In the genomic region with DNA sequence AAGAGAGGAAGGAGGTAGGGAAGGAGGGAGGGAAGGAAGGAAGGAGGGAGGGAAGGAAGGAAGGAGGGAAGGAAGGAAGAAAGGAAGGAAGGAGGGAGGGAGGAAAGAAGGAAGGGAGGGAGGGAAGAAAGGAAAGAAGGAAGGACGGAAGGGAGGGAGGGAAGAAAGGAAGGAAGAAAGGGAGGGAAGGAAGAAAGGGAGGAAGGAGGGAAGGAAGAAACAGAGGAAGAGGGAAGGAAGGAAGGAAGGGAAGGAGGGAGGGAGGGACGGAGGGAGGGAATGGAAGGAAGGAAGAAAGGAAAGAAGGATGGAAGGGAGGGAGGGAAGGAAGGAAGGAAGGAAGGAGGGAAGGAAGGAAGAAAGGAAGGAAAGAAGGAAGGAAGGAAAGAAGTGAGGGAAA, we compare ENCODE assay signal across 35 cellular contexts. TPM values are rescaled to one million over a fixed set of nuclear protein-coding genes. Genes with fewer than 3 reads are reported as not detected.
"Had no signal": no experiment of that assay in that cellular context is flagged by ENCODE, and none has a peak within 500 bp of the region (broad histone marks: within the 10 kb centered on the region; RNA-seq: fewer than 3 reads in every experiment).

No MANE protein-coding gene starts in this region.

- H3K27ac ChIP-seq: ovary, parathyroid adenoma, psoas muscle, skin epidermis, spleen, suprapubic skin, thoracic aorta, thyroid gland, tibial nerve, upper lobe of left lung, vagina had no signal

- H3K36me3 ChIP-seq: ovary, spleen, suprapubic skin, thoracic aorta, thyroid gland, tibial nerve, upper lobe of left lung, vagina had no signal

- H3K9ac ChIP-seq: parathyroid adenoma had no signal

- H3K4me3 Mint-ChIP-seq: naive thymus-derived CD8-positive, alpha-beta T cell; natural killer cell treated with Interleukin-12 subunit alpha and Interleukin-12 subunit beta and Interleukin-15 and Interleukin-18, amount 100 ng/mL, for 72 hours; nephron progenitor cell; neural crest cell; stimulated activated memory B cell treated with anti-CD40 and anti-IgM and Interleukin-4, amounts not matched to agents 10 μg/mL and 1 μg/mL and 100 μg/mL, for 72 hours; stimulated activated naive CD8-positive, alpha-beta T cell treated with anti-CD3 and anti-CD28 coated beads, Interleukin-15, amount 100 ng/mL, for 72 hours had no signal

- H3K4me1 ChIP-seq: parathyroid adenoma, psoas muscle, thyroid gland, upper lobe of left lung, vagina had no signal

- H3K27ac Mint-ChIP-seq: naive thymus-derived CD8-positive, alpha-beta T cell; natural killer cell treated with Interleukin-12 subunit alpha and Interleukin-12 subunit beta and Interleukin-15 and Interleukin-18, amount 100 ng/mL, for 72 hours; nephron progenitor cell; progenitor cell of endocrine pancreas; stimulated activated memory B cell treated with anti-CD40 and anti-IgM and Interleukin-4, amounts not matched to agents 10 μg/mL and 1 μg/mL and 100 μg/mL, for 72 hours; stimulated activated naive CD8-positive, alpha-beta T cell treated with anti-CD3 and anti-CD28 coated beads, Interleukin-15, amount 100 ng/mL, for 72 hours had no signal

- ATAC-seq: naive thymus-derived CD8-positive, alpha-beta T cell; natural killer cell treated with Interleukin-12 subunit alpha and Interleukin-12 subunit beta and Interleukin-15 and Interleukin-18, amount 100 ng/mL, for 72 hours; psoas muscle; right cardiac atrium; sciatic nerve; stimulated activated memory B cell treated with anti-CD40 and anti-IgM and Interleukin-4, amounts not matched to agents 10 μg/mL and 1 μg/mL and 100 μg/mL, for 72 hours; stimulated activated naive CD8-positive, alpha-beta T cell treated with anti-CD3 and anti-CD28 coated beads, Interleukin-15, amount 100 ng/mL, for 72 hours; stimulated activated naive CD8-positive, alpha-beta T cell treated with anti-CD3 and anti-CD28 coated beads, Interleukin-15, Interleukin-2, amounts not matched to agents 100 U/mL and 50 U/mL, for 24 hours had no signal

- H3K36me3 Mint-ChIP-seq: naive thymus-derived CD8-positive, alpha-beta T cell; natural killer cell treated with Interleukin-12 subunit alpha and Interleukin-12 subunit beta and Interleukin-15 and Interleukin-18, amount 100 ng/mL, for 72 hours; stimulated activated memory B cell treated with anti-CD40 and anti-IgM and Interleukin-4, amounts not matched to agents 10 μg/mL and 1 μg/mL and 100 μg/mL, for 72 hours had no signal

- DNase-seq: naive thymus-derived CD8-positive, alpha-beta T cell; nephron progenitor cell; occipital lobe; ovary; psoas muscle; right cardiac atrium; stimulated activated CD4-positive, alpha-beta T cell treated with anti-CD3 and anti-CD28 coated beads, Interleukin-12 subunit alpha, Interleukin-12 subunit beta, amount 100 ng/mL, for 4 hours; stimulated activated CD4-positive, alpha-beta T cell treated with anti-CD3 and anti-CD28 coated beads, Interleukin-1b, Interleukin-23, amount 100 ng/mL, for 48 hours; stimulated activated CD4-positive, alpha-beta T cell treated with anti-CD3 and anti-CD28 coated beads, Interleukin-4, amount 100 ng/mL, for 1 hour; stimulated activated CD4-positive, alpha-beta T cell treated with anti-CD3 and anti-CD28 coated beads, Interleukin-4, amount 100 ng/mL, for 4 hours; stimulated activated CD8-positive, alpha-beta memory T cell treated with anti-CD3 and anti-CD28 coated beads, Interleukin-4, amount 100 ng/mL, for 48 hours; stimulated activated naive CD4-positive, alpha-beta T cell; stimulated activated naive CD8-positive, alpha-beta T cell treated with anti-CD3 and anti-CD28 coated beads, Interleukin-15, amount 100 ng/mL, for 72 hours; stimulated activated naive CD8-positive, alpha-beta T cell treated with anti-CD3 and anti-CD28 coated beads, Interleukin-15, Interleukin-2, amounts not matched to agents 100 U/mL and 50 U/mL, for 24 hours; substantia nigra; thyroid gland; trophoblast cell; upper lobe of left lung had no signal

- H3K27me3 Mint-ChIP-seq: stimulated activated memory B cell treated with anti-CD40 and anti-IgM and Interleukin-4, amounts not matched to agents 10 μg/mL and 1 μg/mL and 100 μg/mL, for 72 hours had no signal

- FAIRE-seq: urothelium cell line had no signal

- H3K27me3 ChIP-seq: ovary, spleen, suprapubic skin, thyroid gland, tibial nerve, upper lobe of left lung, vagina had no signal

- H3K9me3 Mint-ChIP-seq: naive thymus-derived CD8-positive, alpha-beta T cell; natural killer cell treated with Interleukin-12 subunit alpha and Interleukin-12 subunit beta and Interleukin-15 and Interleukin-18, amount 100 ng/mL, for 72 hours; nephron progenitor cell; neural crest cell; stimulated activated memory B cell treated with anti-CD40 and anti-IgM and Interleukin-4, amounts not matched to agents 10 μg/mL and 1 μg/mL and 100 μg/mL, for 72 hours had no signal

- H3K4me3 ChIP-seq: ovary, psoas muscle, skin epidermis, smooth muscle cell, spleen, suprapubic skin, thoracic aorta, thyroid gland, tibial nerve, upper lobe of left lung, vagina had no signal

- H3K4me2 ChIP-seq: smooth muscle cell had no signal

- H3K79me2 ChIP-seq: parathyroid adenoma had no signal

- H3K9me3 ChIP-seq: ovary, psoas muscle, spleen, suprapubic skin, thoracic aorta, thyroid gland, tibial nerve, upper lobe of left lung, vagina had no signal

RNA-seq across cellular contexts. Expression of a gene that starts 22.4 kb away (rescaled TPM):
- total RNA-seq: naive thymus-derived CD8-positive, alpha-beta T cell; natural killer cell treated with Interleukin-12 subunit alpha and Interleukin-12 subunit beta and Interleukin-15 and Interleukin-18, amount 100 ng/mL, for 72 hours; neural crest cell; occipital lobe; osteoblast; ovary; progenitor cell of endocrine pancreas; psoas muscle; renal cortical epithelial cell; right cardiac atrium; sciatic nerve; smooth muscle cell; spleen; suprapubic skin; thoracic aorta; thyroid gland; tibial nerve; upper lobe of left lung; ureter; vagina had no signal
- polyA plus RNA-seq: naive thymus-derived CD8-positive, alpha-beta T cell; ovary; psoas muscle; right cardiac atrium; smooth muscle cell; spleen had no signal
